Comparison of ENCODE assay signal across 16 cellular contexts in the genomic region with DNA sequence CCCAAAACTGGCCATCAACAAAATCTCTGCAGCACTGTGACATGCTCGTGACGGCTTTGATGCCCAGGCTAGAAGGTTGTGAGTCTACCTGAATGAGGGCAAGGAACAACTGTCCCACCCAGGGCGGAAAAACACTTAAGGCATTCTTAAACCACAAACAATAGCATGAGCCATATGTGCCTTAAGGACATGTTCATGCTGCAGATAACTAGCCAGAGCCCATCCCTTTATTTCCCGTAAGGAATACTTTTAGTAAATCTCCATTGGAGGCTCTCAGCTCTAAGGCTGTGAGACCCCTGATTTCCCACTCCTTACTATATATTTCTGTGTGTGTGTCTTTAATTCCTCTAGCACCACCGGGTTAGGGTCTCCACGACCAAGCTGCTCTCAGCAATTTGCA. TPM values are rescaled to one million over a fixed set of nuclear protein-coding genes. Genes with fewer than 3 reads are reported as not detected.
DNase-seq lines count a peak whose midpoint lies in the region; ATAC-seq and TF ChIP-seq lines count a peak whose summit lies in the region.
"Had no signal": no experiment of that assay in that cellular context is flagged by ENCODE, and none has a peak within 500 bp of the region (broad histone marks: within the 10 kb centered on the region; RNA-seq: fewer than 3 reads in every experiment).

No MANE protein-coding gene starts in this region.

- H3K36me3 ChIP-seq in DOHH2 (ENCODE audit: control insufficient read depth, low read length): peaks cover 77% of the 10 kb centered on the region
- H3K36me3 ChIP-seq: gastroesophageal sphincter, neutrophil, thoracic aorta had no signal

- no peak for DNase-seq in activated CD4-positive, alpha-beta T cell treated with anti-CD3 and anti-CD28 coated beads, Interleukin-2, amount 10 ng/mL, durations not matched to agents 24 days and 14 days
- no peak for DNase-seq in activated CD4-positive, alpha-beta T cell treated with anti-CD3 and anti-CD28 coated beads for 48 hours
- no peak for DNase-seq in natural killer cell treated with Interleukin-12 subunit alpha and Interleukin-12 subunit beta and Interleukin-15 and Interleukin-18, amount 100 ng/mL, for 72 hours (ENCODE audit: low spot score)
- DNase-seq in Right ventricle myocardium inferior (ENCODE audit: missing footprints): no peak
- DNase-seq in medulla oblongata (ENCODE audit: extremely low spot score): no peak
- no peak for DNase-seq in NCI-H146 (lab: John Stamatoyannopoulos, UW)
- DNase-seq: NCI-H2081, NCI-H524 treated with DMSO at 0.1 percent for 48 hours had no signal

- H3K79me2 ChIP-seq in DOHH2 (ENCODE audit: control insufficient read depth, low read length): peaks cover 93% of the 10 kb centered on the region

- H3K36me3 Mint-ChIP-seq in activated CD4-positive, alpha-beta T cell treated with anti-CD3 and anti-CD28 coated beads, Interleukin-2, amount 10 ng/mL, durations not matched to agents 24 days and 14 days (ENCODE audit: low read depth): peaks cover 41% of the 10 kb centered on the region
- peaks cover 21% of the 10 kb centered on the region for H3K36me3 Mint-ChIP-seq in activated naive CD8-positive, alpha-beta T cell
- H3K36me3 Mint-ChIP-seq in natural killer cell treated with Interleukin-12 subunit alpha and Interleukin-12 subunit beta and Interleukin-15 and Interleukin-18, amount 100 ng/mL, for 72 hours: peaks cover 30% of the 10 kb centered on the region

- H3K4me1 Mint-ChIP-seq in activated CD4-positive, alpha-beta T cell treated with anti-CD3 and anti-CD28 coated beads, Interleukin-2, amount 10 ng/mL, durations not matched to agents 24 days and 14 days: peaks cover 41% of the 10 kb centered on the region
- peaks cover 68% of the 10 kb centered on the region for H3K4me1 Mint-ChIP-seq in activated naive CD8-positive, alpha-beta T cell (ENCODE audit: low read depth)
- H3K4me1 Mint-ChIP-seq in natural killer cell treated with Interleukin-12 subunit alpha and Interleukin-12 subunit beta and Interleukin-15 and Interleukin-18, amount 100 ng/mL, for 72 hours (ENCODE audit: low read depth in 2 of 2): peaks cover 43 to 54% of the 10 kb centered on the region in 2 donors

- intact Hi-C loops in activated CD4-positive, alpha-beta T cell treated with anti-CD3 and anti-CD28 coated beads, Interleukin-2, amount 10 ng/mL, durations not matched to agents 24 days and 14 days (cut with micrococcal nuclease): no loop called here
- intact Hi-C loops in Right ventricle myocardium inferior (cut with DNase I): no loop called here

- no peaks in the 10 kb centered on the region for H3F3A ChIP-seq in DOHH2 (ENCODE audit: control insufficient read depth, insufficient read depth)

- H3K9me3 ChIP-seq in DOHH2 (ENCODE audit: control insufficient read depth, insufficient read depth, low read length): no peaks in the 10 kb centered on the region
- H3K9me3 ChIP-seq: gastroesophageal sphincter, neutrophil, right atrium auricular region, thoracic aorta had no signal

- H4K20me1 ChIP-seq in DOHH2 (ENCODE audit: control insufficient read depth, insufficient read depth, low read depth, low read length): peaks cover 31% of the 10 kb centered on the region

- H3K9me2 ChIP-seq in DOHH2 (replicated peaks; ENCODE audit: control insufficient read depth, low read length): no peaks in the 10 kb centered on the region

- peaks cover 4% of the 10 kb centered on the region for H3K9me3 Mint-ChIP-seq in activated CD4-positive, alpha-beta T cell treated with anti-CD3 and anti-CD28 coated beads, Interleukin-2, amount 10 ng/mL, durations not matched to agents 24 days and 14 days
- no peaks in the 10 kb centered on the region for H3K9me3 Mint-ChIP-seq in activated naive CD8-positive, alpha-beta T cell (ENCODE audit: low read depth)
- H3K9me3 Mint-ChIP-seq in natural killer cell treated with Interleukin-12 subunit alpha and Interleukin-12 subunit beta and Interleukin-15 and Interleukin-18, amount 100 ng/mL, for 72 hours: no peaks in the 10 kb centered on the region

- peak overlapping the region; percentile 92 for H3K4me3 Mint-ChIP-seq in activated CD4-positive, alpha-beta T cell treated with anti-CD3 and anti-CD28 coated beads, Interleukin-2, amount 10 ng/mL, durations not matched to agents 24 days and 14 days
- peak overlapping the region; percentile 99 for H3K4me3 Mint-ChIP-seq in activated naive CD8-positive, alpha-beta T cell
- H3K4me3 Mint-ChIP-seq in natural killer cell treated with Interleukin-12 subunit alpha and Interleukin-12 subunit beta and Interleukin-15 and Interleukin-18, amount 100 ng/mL, for 72 hours: peak overlapping the region; percentile 97

- H3K27ac ChIP-seq in DOHH2 (ENCODE audit: low read depth, low read length): no peak overlapping the region
- H3K27ac ChIP-seq: epithelial cell of prostate, gastroesophageal sphincter, neutrophil, right atrium auricular region, thoracic aorta had no signal

- H3K4me2 ChIP-seq in DOHH2 (ENCODE audit: low read length): peak overlapping the region; percentile 69

- peak overlapping the region; percentile 79 for H3K4me3 ChIP-seq in DOHH2 (ENCODE audit: low read length)
- H3K4me3 ChIP-seq: gastroesophageal sphincter, right atrium auricular region, thoracic aorta had no signal

- ATAC-seq in natural killer cell treated with Interleukin-12 subunit alpha and Interleukin-12 subunit beta and Interleukin-15 and Interleukin-18, amount 100 ng/mL, for 72 hours: no peak
- no peak for ATAC-seq in Right ventricle myocardium inferior
- ATAC-seq: gastroesophageal sphincter, SK-N-SH treated with all-trans-retinoic acid at 6 μM for 48 hours had no signal

- H3K4me1 ChIP-seq in DOHH2 (ENCODE audit: control insufficient read depth, low read length): peaks cover 38% of the 10 kb centered on the region

- H3K27me3 ChIP-seq in DOHH2 (ENCODE audit: control insufficient read depth, low read length): no peaks in the 10 kb centered on the region
- H3K27me3 ChIP-seq: gastroesophageal sphincter, neutrophil, right atrium auricular region had no signal

- H3K27me3 Mint-ChIP-seq in activated CD4-positive, alpha-beta T cell treated with anti-CD3 and anti-CD28 coated beads, Interleukin-2, amount 10 ng/mL, durations not matched to agents 24 days and 14 days: no peaks in the 10 kb centered on the region
- no peaks in the 10 kb centered on the region for H3K27me3 Mint-ChIP-seq in activated naive CD8-positive, alpha-beta T cell
- H3K27me3 Mint-ChIP-seq in natural killer cell treated with Interleukin-12 subunit alpha and Interleukin-12 subunit beta and Interleukin-15 and Interleukin-18, amount 100 ng/mL, for 72 hours: no peaks in the 10 kb centered on the region

- no peak for TF ChIP-seq CTCF in DOHH2 (IDR thresholded peaks at IDR 0.05; ENCODE audit: low read depth, low read length, poor library complexity, severe bottlenecking)

- no peak overlapping the region for H3K27ac Mint-ChIP-seq in activated CD4-positive, alpha-beta T cell treated with anti-CD3 and anti-CD28 coated beads, Interleukin-2, amount 10 ng/mL, durations not matched to agents 24 days and 14 days
- H3K27ac Mint-ChIP-seq in activated naive CD8-positive, alpha-beta T cell: peak overlapping the region; percentile 55
- H3K27ac Mint-ChIP-seq in natural killer cell treated with Interleukin-12 subunit alpha and Interleukin-12 subunit beta and Interleukin-15 and Interleukin-18, amount 100 ng/mL, for 72 hours: peak overlapping the region in 1 of 2 donors; percentile 96

RNA-seq across cellular contexts. Expression of gene CHORDC1, which starts 3.4 kb away (rescaled TPM):
- total RNA-seq in activated CD4-positive, alpha-beta T cell treated with anti-CD3 and anti-CD28 coated beads, Interleukin-2, amount 10 ng/mL, durations not matched to agents 24 days and 14 days: 142 and 149 TPM in 2 replicates
- total RNA-seq in natural killer cell treated with Interleukin-12 subunit alpha and Interleukin-12 subunit beta and Interleukin-15 and Interleukin-18, amount 100 ng/mL, for 72 hours: 100 to 1,000 TPM in 1 of 2 donors, 10 to 100 TPM in 1; 69.0 to 103 TPM
- 42.7 TPM for total RNA-seq in Right ventricle myocardium inferior
